20 cellular contexts compared by ENCODE assay signal in the genomic region with DNA sequence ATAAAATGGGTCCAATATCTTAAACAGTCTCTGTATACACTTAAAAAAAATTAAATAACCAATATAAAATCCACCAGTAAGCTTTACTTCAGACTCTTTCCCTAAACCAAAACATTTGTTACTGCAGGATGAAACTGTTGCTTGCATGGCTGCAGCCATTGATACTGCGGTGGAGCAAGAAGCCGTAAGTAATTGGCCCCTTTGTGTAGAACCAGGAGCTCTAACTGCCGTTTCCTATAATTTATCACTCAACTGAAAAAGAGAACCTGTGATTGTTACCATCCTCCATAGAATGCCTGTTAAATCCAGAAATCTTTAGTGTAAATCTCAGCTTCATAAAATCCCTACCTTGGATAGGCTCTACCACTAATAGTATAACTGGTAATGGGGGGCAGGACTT.
DNase-seq lines count a peak whose midpoint lies in the region; ATAC-seq and TF ChIP-seq lines count a peak whose summit lies in the region.
"Had no signal": no experiment of that assay in that cellular context is flagged by ENCODE, and none has a peak within 500 bp of the region (broad histone marks: within the 10 kb centered on the region; RNA-seq: fewer than 3 reads in every experiment).

No MANE protein-coding gene starts in this region.

- H4K20me1 ChIP-seq in neural progenitor cell (ENCODE audit: low read depth), result no peaks in the 10 kb centered on the region
- H4K20me1 ChIP-seq: BLaER1 had no signal

- DNase-seq in NCI-H2227 treated with DMSO at 0.1 percent for 48 hours (lab: John Stamatoyannopoulos, UW), result peak; percentile 50
- peak; percentile 26 for DNase-seq in neural progenitor cell (ENCODE audit: low spot score)
- no peak for DNase-seq in foreskin melanocyte
- no peak for DNase-seq in globus pallidus (ENCODE audit: low spot score)
- DNase-seq in mucosa of gallbladder (ENCODE audit: low spot score), result no peak
- DNase-seq: CD4-positive, alpha-beta T cell; CD8-positive, alpha-beta memory T cell; DMS 273 treated with DMSO at 0.1 percent for 48 hours; DMS79; EL; GDM1; GOT3; HFFc6 had no signal

- no peak overlapping the region for H3K4me3 ChIP-seq in neural progenitor cell
- H3K4me3 ChIP-seq: BLaER1, GM12878, HAP-1 had no signal

- H3K79me2 ChIP-seq in neural progenitor cell (ENCODE audit: low read depth), result no peaks in the 10 kb centered on the region

- H3K9me3 ChIP-seq in neural progenitor cell (ENCODE audit: low read depth), result no peaks in the 10 kb centered on the region
- H3K9me3 ChIP-seq: HAP-1 had no signal

- H3K36me3 Mint-ChIP-seq in brain, result peaks cover 25% of the 10 kb centered on the region
- H3K36me3 Mint-ChIP-seq in neural progenitor cell, result peaks cover 25% of the 10 kb centered on the region

- H3K4me1 Mint-ChIP-seq in brain (peaks cover 16% of the 10 kb centered on the region), neural progenitor cell (no peaks in the 10 kb centered on the region)
- H3K4me1 Mint-ChIP-seq: B cell; CD14-positive monocyte; CD8-positive, alpha-beta memory T cell had no signal

- H3K9me3 Mint-ChIP-seq in brain (peaks cover 6 to 26% (median 9%) of the 10 kb centered on the region in 5 experiments), neural progenitor cell (peaks cover 9% of the 10 kb centered on the region)
- H3K9me3 Mint-ChIP-seq: CD4-positive, alpha-beta T cell; HFFc6 had no signal

- H3K4me1 ChIP-seq in neural progenitor cell, result no peaks in the 10 kb centered on the region
- H3K4me1 ChIP-seq: BLaER1 had no signal

- H3K36me3 ChIP-seq in neural progenitor cell, result no peaks in the 10 kb centered on the region

- no peak overlapping the region for H2AFZ ChIP-seq in neural progenitor cell (replicated peaks)

- peak overlapping the region; percentile 27 for H3K4me2 ChIP-seq in neural progenitor cell
- H3K4me2 ChIP-seq: BLaER1 had no signal

- no peaks in the 10 kb centered on the region for H3K27me3 ChIP-seq in neural progenitor cell

- H3K27ac Mint-ChIP-seq in brain (peak overlapping the region in 4 of 5 experiments; percentile 10 to 32 (median 26)), neural progenitor cell (no peak overlapping the region)
- H3K27ac Mint-ChIP-seq: B cell; CD14-positive monocyte; CD4-positive, alpha-beta T cell; CD8-positive, alpha-beta memory T cell; HFFc6 had no signal

- no peak overlapping the region for H3K9ac ChIP-seq in neural progenitor cell
- H3K9ac ChIP-seq: BLaER1 had no signal

- no peak for ATAC-seq in GM19452 (IDR thresholded peaks at IDR 0.05; ENCODE audit: unreplicated experiment)
- ATAC-seq: GM12878 had no signal

- TF ChIP-seq CTCF in brain (conservative IDR thresholded peaks at IDR 0.05) (no peak), neural progenitor cell (IDR thresholded peaks at IDR 0.05) (no peak)

- H3K27me3 Mint-ChIP-seq in brain (no peaks in the 10 kb centered on the region), neural progenitor cell (ENCODE audit: insufficient read depth, low read depth) (peaks cover 3% of the 10 kb centered on the region)
- H3K27me3 Mint-ChIP-seq: B cell; CD4-positive, alpha-beta T cell had no signal

- H3F3A ChIP-seq in neural progenitor cell (ENCODE audit: low read depth), result no peaks in the 10 kb centered on the region

- H3K4me3 Mint-ChIP-seq in brain (peak overlapping the region in 1 of 5 experiments; percentile 2), neural progenitor cell (no peak overlapping the region)
- H3K4me3 Mint-ChIP-seq: B cell; CD14-positive monocyte; CD4-positive, alpha-beta T cell; CD8-positive, alpha-beta memory T cell; HFFc6 had no signal

- no peak overlapping the region for H3K27ac ChIP-seq in neural progenitor cell
- H3K27ac ChIP-seq: BLaER1 had no signal

Comparison
In these comparisons a context has a peak if more than half of its experiments do, and no peak if none do; other contexts are left out.
1. DNase-seq: peak in NCI-H2227 treated with DMSO at 0.1 percent for 48 hours (single experiment) and neural progenitor cell (single experiment); none in foreskin melanocyte (single experiment), globus pallidus (single experiment) and mucosa of gallbladder (single experiment).